ENCODE assay signal across 18 cellular contexts in genomic region chr17:66665194-66665593, GRCh38.
DNase-seq lines count a peak whose midpoint lies in the region; ATAC-seq, FAIRE-seq and TF ChIP-seq lines count a peak whose summit lies in the region.
"Had no signal": no experiment of that assay in that cellular context is flagged by ENCODE, and none has a peak within 500 bp of the region (broad histone marks: within the 10 kb centered on the region; RNA-seq: fewer than 3 reads in every experiment).

No MANE protein-coding gene starts in this region.

- peak overlapping the region; percentile 99 for H3K27ac Mint-ChIP-seq in T-helper 17 cell
- H3K27ac Mint-ChIP-seq: H9 had no signal

- H3K4me3 Mint-ChIP-seq in T-helper 17 cell: no peak overlapping the region
- H3K4me3 Mint-ChIP-seq: H9 had no signal

- no peak for TF ChIP-seq RAD21 in A549 (conservative IDR thresholded peaks at IDR 0.05 in 1 of 2, IDR thresholded peaks at IDR 0.05 in 1 of 2)

- peaks cover 52% of the 10 kb centered on the region for H3K4me1 Mint-ChIP-seq in T-helper 17 cell

- H3K27ac ChIP-seq in A549 (no peak overlapping the region), foreskin keratinocyte (no peak overlapping the region)

- TF ChIP-seq EP300 in A549 (IDR thresholded peaks at IDR 0.05): no peak

- no peaks in the 10 kb centered on the region for H3K27me3 Mint-ChIP-seq in T-helper 17 cell

- no peak overlapping the region for H3K4me2 ChIP-seq in A549

- ATAC-seq in A549: peak in 1 of 2 experiments; percentile 37; a peak in 2 of 6 replicates
- no peak for ATAC-seq in T-helper 17 cell
- peak; percentile 71 for ATAC-seq in foreskin keratinocyte
- ATAC-seq in GM21381 (IDR thresholded peaks at IDR 0.05; ENCODE audit: unreplicated experiment): no peak
- no peak for ATAC-seq in SK-N-SH treated with all-trans-retinoic acid at 6 μM for 48 hours

- WGBS in A549 (ENCODE audit: missing lambda C conversion rate): 95% methylated on average over 4 of the region's 4 CpGs

- FAIRE-seq in A549 (lab: Jason Lieb, UNC): no peak
- FAIRE-seq: GM19239 had no signal

- no peaks in the 10 kb centered on the region for H3K27me3 ChIP-seq in foreskin keratinocyte

- no peak for DNase-seq in A549 (ENCODE audit: low read depth in 1 of 2, low spot score in 1 of 2)
- DNase-seq in ELR (ENCODE audit: low read depth): peak; percentile 34
- no peak for DNase-seq in T-helper 17 cell
- peak in 1 of 2 donors; percentile 39 for DNase-seq in foreskin keratinocyte
- no peak for DNase-seq in NCI-H345 treated with DMSO at 0.1 percent for 48 hours (lab: John Stamatoyannopoulos, UW; ENCODE audit: unreplicated experiment)
- DNase-seq: ACHN, AML-193, Caco-2, EL, H9, NCI-H1436, NCI-H2029 treated with DMSO at 0.1 percent for 48 hours, NCI-H2171 treated with DMSO at 0.1 percent for 48 hours, NCI-H510A, NCI-H774 had no signal

- TF ChIP-seq POLR2A in A549 (IDR thresholded peaks at IDR 0.05; ENCODE audit: low read length): no peak

- no peak overlapping the region for H3K4me3 ChIP-seq in A549

- H3K9me3 ChIP-seq in A549 (no peaks in the 10 kb centered on the region; the same call in 2 of the 3 replicates), T-helper 17 cell (ENCODE audit: control insufficient read depth, low read length, poor library complexity, severe bottlenecking) (no peaks in the 10 kb centered on the region)
- H3K9me3 ChIP-seq: Caco-2 had no signal

- H3K4me1 ChIP-seq in A549 (peaks cover 18% of the 10 kb centered on the region), foreskin keratinocyte (no peaks in the 10 kb centered on the region)
- H3K4me1 ChIP-seq: Caco-2 had no signal

- CTCF ChIA-PET in A549 (lab: Yijun Ruan, JAX): interaction anchor here (1.6 kb wide), 1 partner anchor 22 kb away, joined by 3 read pairs; no protein-coding TSS in a partner anchor

- POLR2A ChIA-PET in A549 (lab: Yijun Ruan, JAX): no interaction called here

- peaks cover 3% of the 10 kb centered on the region for H3K36me3 Mint-ChIP-seq in T-helper 17 cell (ENCODE audit: low read depth)

- no peak for TF ChIP-seq CTCF in A549 (IDR thresholded peaks at IDR 0.05)
- TF ChIP-seq CTCF in foreskin keratinocyte (conservative IDR thresholded peaks at IDR 0.05): no peak

TF ChIP-seq in A549, 52 proteins besides CTCF, POLR2A, EP300 and RAD21:
- TF ChIP-seq SREBF2 (IDR thresholded peaks at IDR 0.05) (no peak), NFE2L2 (conservative IDR thresholded peaks at IDR 0.05; ENCODE audit: low read length) (0 out of 2 replicates have a peak, but pooled peaks have one; percentile 34), MAFK (IDR thresholded peaks at IDR 0.05; ENCODE audit: partially characterized antibody) (peak; percentile 33)

TF ChIP-seq in SK-N-SH treated with all-trans-retinoic acid at 6 μM for 48 hours, 23 proteins besides CTCF, POLR2A, EP300 and RAD21:
- TF ChIP-seq OSR1 (CRISPR knock-in tag; IDR thresholded peaks at IDR 0.05) (no peak), ZC3H10 (CRISPR knock-in tag; IDR thresholded peaks at IDR 0.05) (no peak), RARB (CRISPR knock-in tag; IDR thresholded peaks at IDR 0.05) (no peak), CREB5 (CRISPR knock-in tag; IDR thresholded peaks at IDR 0.05; ENCODE audit: low read depth) (no peak), TOX (CRISPR knock-in tag; IDR thresholded peaks at IDR 0.05; ENCODE audit: borderline replicate concordance) (no peak), CSDC2 (CRISPR knock-in tag; IDR thresholded peaks at IDR 0.05) (no peak), ARNTL (CRISPR knock-in tag; IDR thresholded peaks at IDR 0.05; ENCODE audit: borderline replicate concordance, low read depth) (no peak), TSHZ2 (CRISPR knock-in tag; IDR thresholded peaks at IDR 0.05) (no peak), GLIS3 (CRISPR knock-in tag; IDR thresholded peaks at IDR 0.05) (no peak), ESRRG (CRISPR knock-in tag; IDR thresholded peaks at IDR 0.05) (no peak), BACH2 (CRISPR knock-in tag; IDR thresholded peaks at IDR 0.05; ENCODE audit: borderline replicate concordance) (no peak), ZNF70 (CRISPR knock-in tag; IDR thresholded peaks at IDR 0.05) (no peak)
